In genomic region chr19:55383789-55384575, GRCh38 we compare ENCODE assay signal across 8 cellular contexts. TPM values are rescaled to one million over a fixed set of nuclear protein-coding genes. Genes with fewer than 3 reads are reported as not detected.
DNase-seq lines count a peak whose midpoint lies in the region; ATAC-seq and TF ChIP-seq lines count a peak whose summit lies in the region.

Gene TMEM238, minus strand, starts transcription at chr19:55384292. Its CDS starts 33 bp downstream, at chr19:55384259.

- peak within 1 kb of the TSS; percentile 99 for H3K27ac Mint-ChIP-seq in activated CD8-positive, alpha-beta T cell treated with anti-CD3 and anti-CD28 coated beads for 36 hours
- H3K27ac Mint-ChIP-seq in endodermal cell = peak within 1 kb of the TSS; percentile 97
- H3K27ac Mint-ChIP-seq in stimulated activated naive CD8-positive, alpha-beta T cell treated with anti-CD3 and anti-CD28 coated beads, Interleukin-15, Interleukin-2, amounts not matched to agents 100 ng/mL and 50 ng/mL, for 24 hours = peak within 1 kb of the TSS; percentile 100

- peaks cover 48% of the 10 kb centered on the region for H3K36me3 Mint-ChIP-seq in activated CD8-positive, alpha-beta T cell treated with anti-CD3 and anti-CD28 coated beads for 36 hours (ENCODE audit: low read depth)
- peaks cover 32% of the 10 kb centered on the region for H3K36me3 Mint-ChIP-seq in endodermal cell (ENCODE audit: low read depth)
- H3K36me3 Mint-ChIP-seq in stimulated activated naive CD8-positive, alpha-beta T cell treated with anti-CD3 and anti-CD28 coated beads, Interleukin-15, Interleukin-2, amounts not matched to agents 100 ng/mL and 50 ng/mL, for 24 hours (ENCODE audit: low read depth) = peaks cover 37% of the 10 kb centered on the region

- peak within 1 kb of the TSS; percentile 88 for H3K9ac ChIP-seq in endodermal cell (ENCODE audit: extremely low read depth, low read length, poor library complexity, severe bottlenecking)

- intact Hi-C loops in activated CD8-positive, alpha-beta T cell treated with anti-CD3 and anti-CD28 coated beads for 36 hours (cut with micrococcal nuclease) = loop anchor here (5.0 kb wide), 1 partner anchor 82 kb away; no protein-coding TSS in a partner anchor

- 8 to 26% methylated on average over 42 to 108 of the region's 108 CpGs for WGBS in endodermal cell (ENCODE audit: insufficient coverage in 1 of 2, insufficient read length in 1 of 2), 2 experiments

- peaks cover 27% of the 10 kb centered on the region for H3K36me3 ChIP-seq in endodermal cell (ENCODE audit: control insufficient read depth, insufficient read depth, low read length)

- CTCF ChIA-PET in activated CD8-positive, alpha-beta T cell treated with anti-CD3 and anti-CD28 coated beads for 36 hours (lab: Charles Lee) = interaction anchor here (1.1 to 3.7 kb wide), 11 partner anchors 9 to 217 kb away, joined by 3 to 33 read pairs (median 5); partner anchors contain the start of genes DNAAF3, KMT5C and TMEM150B

- TF ChIP-seq CTCF in 22Rv1 (IDR thresholded peaks at IDR 0.05) (peak; percentile 46), GM12875 (IDR thresholded peaks at IDR 0.05; ENCODE audit: borderline replicate concordance, insufficient read depth, low read depth, low read length) (peak; percentile 37; the same call in 1 of the 2 replicates), endodermal cell (conservative IDR thresholded peaks at IDR 0.05) (no peak)
- TF ChIP-seq CTCF in activated CD8-positive, alpha-beta T cell treated with anti-CD3 and anti-CD28 coated beads for 36 hours (IDR thresholded peaks at IDR 0.05) = no peak

- no peaks in the 10 kb centered on the region for H3K27me3 ChIP-seq in endodermal cell (ENCODE audit: control insufficient read depth, insufficient read depth, low read length, poor library complexity, severe bottlenecking)

- POLR2A ChIA-PET in activated CD8-positive, alpha-beta T cell treated with anti-CD3 and anti-CD28 coated beads for 36 hours (lab: Charles Lee) = interaction anchor here (0.7 to 10.2 kb wide), 27 partner anchors 9 to 271 kb away, joined by 3 to 217 read pairs (median 4); partner anchors contain the start of genes COX6B2, IL11, KMT5C and PPP6R1

- H3K9me3 Mint-ChIP-seq in activated CD8-positive, alpha-beta T cell treated with anti-CD3 and anti-CD28 coated beads for 36 hours = no peaks in the 10 kb centered on the region
- no peaks in the 10 kb centered on the region for H3K9me3 Mint-ChIP-seq in endodermal cell
- H3K9me3 Mint-ChIP-seq in stimulated activated naive CD8-positive, alpha-beta T cell treated with anti-CD3 and anti-CD28 coated beads, Interleukin-15, Interleukin-2, amounts not matched to agents 100 ng/mL and 50 ng/mL, for 24 hours = no peaks in the 10 kb centered on the region

- H3K27ac ChIP-seq in 22Rv1 (peak within 1 kb of the TSS; percentile 98), endodermal cell (ENCODE audit: low read depth, low read length) (peak within 1 kb of the TSS; percentile 25)

- peaks cover 38% of the 10 kb centered on the region for H3K4me1 Mint-ChIP-seq in activated CD8-positive, alpha-beta T cell treated with anti-CD3 and anti-CD28 coated beads for 36 hours (ENCODE audit: low read depth)
- peaks cover 29% of the 10 kb centered on the region for H3K4me1 Mint-ChIP-seq in endodermal cell
- peaks cover 47% of the 10 kb centered on the region for H3K4me1 Mint-ChIP-seq in stimulated activated naive CD8-positive, alpha-beta T cell treated with anti-CD3 and anti-CD28 coated beads, Interleukin-15, Interleukin-2, amounts not matched to agents 100 ng/mL and 50 ng/mL, for 24 hours (ENCODE audit: low read depth)

- peak within 1 kb of the TSS; percentile 99 for H3K4me3 ChIP-seq in GM12875 (ENCODE audit: low read depth, low read length)
- H3K4me3 ChIP-seq in endodermal cell (ENCODE audit: low read length) = peak within 1 kb of the TSS; percentile 99

- peak; percentile 12 for ATAC-seq in activated CD8-positive, alpha-beta T cell treated with anti-CD3 and anti-CD28 coated beads for 36 hours
- no peak for ATAC-seq in HG03565 (IDR thresholded peaks at IDR 0.05; ENCODE audit: unreplicated experiment)

- peak; percentile 69 for DNase-seq in NCI-H2196 (lab: John Stamatoyannopoulos, UW; ENCODE audit: unreplicated experiment)
- DNase-seq in activated CD8-positive, alpha-beta T cell treated with anti-CD3 and anti-CD28 coated beads for 36 hours = peak; percentile 73
- peak; percentile 85 for DNase-seq in endodermal cell
- peak; percentile 39 for DNase-seq in medulla oblongata (ENCODE audit: extremely low spot score)

- peak within 1 kb of the TSS; percentile 99 for H3K4me3 Mint-ChIP-seq in activated CD8-positive, alpha-beta T cell treated with anti-CD3 and anti-CD28 coated beads for 36 hours
- peak within 1 kb of the TSS; percentile 98 for H3K4me3 Mint-ChIP-seq in endodermal cell
- peak within 1 kb of the TSS; percentile 100 for H3K4me3 Mint-ChIP-seq in stimulated activated naive CD8-positive, alpha-beta T cell treated with anti-CD3 and anti-CD28 coated beads, Interleukin-15, Interleukin-2, amounts not matched to agents 100 ng/mL and 50 ng/mL, for 24 hours

- peaks cover 3% of the 10 kb centered on the region for H3K9me3 ChIP-seq in endodermal cell (ENCODE audit: control insufficient read depth, low read length)

- peaks cover 14% of the 10 kb centered on the region for H3K4me1 ChIP-seq in endodermal cell (ENCODE audit: control insufficient read depth, insufficient read depth, low read length)

- H3K27me3 Mint-ChIP-seq in activated CD8-positive, alpha-beta T cell treated with anti-CD3 and anti-CD28 coated beads for 36 hours = no peaks in the 10 kb centered on the region
- peaks cover 28% of the 10 kb centered on the region for H3K27me3 Mint-ChIP-seq in endodermal cell (ENCODE audit: insufficient read depth)
- no peaks in the 10 kb centered on the region for H3K27me3 Mint-ChIP-seq in stimulated activated naive CD8-positive, alpha-beta T cell treated with anti-CD3 and anti-CD28 coated beads, Interleukin-15, Interleukin-2, amounts not matched to agents 100 ng/mL and 50 ng/mL, for 24 hours

RNA-seq across cellular contexts. Expression of gene TMEM238, which starts in this region (rescaled TPM):
- 10 to 100 TPM in 1 of 2 experiments, 1 to 10 TPM in 1; 9.4 to 10.6 TPM for total RNA-seq in activated CD8-positive, alpha-beta T cell treated with anti-CD3 and anti-CD28 coated beads for 36 hours
- 1 to 10 TPM; 3.9 to 4.4 TPM for total RNA-seq in endodermal cell
- polyA plus RNA-seq in endodermal cell (2013, experiment 1 of 2) = 0.32 TPM
- not detected for polyA plus RNA-seq in endodermal cell (2013, experiment 2 of 2)

Comparison
In these comparisons a context has a peak if more than half of its experiments do, and no peak if none do; other contexts are left out.
1. CTCF ChIP-seq: peak in 22Rv1 (single experiment) and GM12875 (single experiment); none in activated CD8-positive, alpha-beta T cell treated with anti-CD3 and anti-CD28 coated beads for 36 hours (single experiment) and endodermal cell (single experiment).
2. Peak in every context shown above with its lines, with median percentiles within 50 percentile points of each other: DNase-seq, H3K27ac Mint-ChIP-seq and H3K4me3 Mint-ChIP-seq.